ENCODE assay signal across 20 cellular contexts in genomic region chr10:5480162-5480931, GRCh38. TPM values are rescaled to one million over a fixed set of nuclear protein-coding genes. Genes with fewer than 3 reads are reported as not detected.
DNase-seq lines count a peak whose midpoint lies in the region; ATAC-seq, FAIRE-seq and TF ChIP-seq lines count a peak whose summit lies in the region.
"Had no signal": no experiment of that assay in that cellular context is flagged by ENCODE, and none has a peak within 500 bp of the region (broad histone marks: within the 10 kb centered on the region; RNA-seq: fewer than 3 reads in every experiment).

No MANE protein-coding gene starts in this region.

- no peaks in the 10 kb centered on the region for H3K9me3 Mint-ChIP-seq in naive thymus-derived CD8-positive, alpha-beta T cell
- H3K9me3 Mint-ChIP-seq: CD8-positive, alpha-beta T cell had no signal

- no peak for TF ChIP-seq CTCF in bronchial epithelial cell (IDR thresholded peaks at IDR 0.05; ENCODE audit: insufficient read depth, low read length, severe bottlenecking)
- no peak for TF ChIP-seq CTCF in upper lobe of left lung (IDR thresholded peaks at IDR 0.05)

- H3K36me3 ChIP-seq in H7 (replicated peaks; ENCODE audit: control insufficient read depth, insufficient read depth, low read length) = no peaks in the 10 kb centered on the region
- H3K36me3 ChIP-seq in bronchial epithelial cell (ENCODE audit: control insufficient read depth, insufficient read depth, low read length) = no peaks in the 10 kb centered on the region
- no peaks in the 10 kb centered on the region for H3K36me3 ChIP-seq in upper lobe of left lung
- H3K36me3 ChIP-seq in aorta (ENCODE audit: control insufficient read depth in 1 of 2, insufficient read depth in 2 of 2, low read length in 1 of 2) = no peaks in the 10 kb centered on the region

- H3K27me3 Mint-ChIP-seq in naive thymus-derived CD8-positive, alpha-beta T cell = peaks cover 0 to 2% (median 0%) of the 10 kb centered on the region in 5 donors

- DNase-seq in H7 (peak; percentile 28), bronchial epithelial cell (ENCODE audit: low read depth) (no peak), mesenteric fat pad (ENCODE audit: low spot score) (peak; percentile 39), upper lobe of left lung (no peak), aorta (no peak), kidney glomerular epithelial cell (lab: John Stamatoyannopoulos, UW) (no peak)
- no peak for DNase-seq in naive thymus-derived CD8-positive, alpha-beta T cell
- DNase-seq: CD8-positive, alpha-beta T cell; DND-41; GM23248; MV-4-11; NCI-H1417; NCI-H187 treated with DMSO at 0.1 percent for 48 hours; NCI-H2171; NCI-H446; NK-92 treated with Interleukin-12 subunit alpha and Interleukin-12 subunit beta, amount 100 ng/mL, for 24 hours; SHP77 treated with DMSO at 0.1 percent for 48 hours had no signal

- ATAC-seq in upper lobe of left lung (ENCODE audit: low FRiP score in 2 of 2) = peak; percentile 17 to 51
- ATAC-seq in aorta (ENCODE audit: low FRiP score) = no peak
- no peak for ATAC-seq in naive thymus-derived CD8-positive, alpha-beta T cell
- ATAC-seq: CD8-positive, alpha-beta T cell had no signal

- TF ChIP-seq EP300 in upper lobe of left lung (IDR thresholded peaks at IDR 0.05) = no peak

- intact Hi-C loops in aorta (cut with DNase I) = no loop called here

- H3K27me3 ChIP-seq in H7 (ENCODE audit: control insufficient read depth, insufficient read depth, low read length) = no peaks in the 10 kb centered on the region
- no peaks in the 10 kb centered on the region for H3K27me3 ChIP-seq in bronchial epithelial cell (ENCODE audit: control insufficient read depth, insufficient read depth, low read length)
- no peaks in the 10 kb centered on the region for H3K27me3 ChIP-seq in upper lobe of left lung
- H3K27me3 ChIP-seq in aorta (ENCODE audit: control insufficient read depth in 1 of 2, insufficient read depth in 2 of 2, low read length in 1 of 2) = no peaks in the 10 kb centered on the region

- WGBS in upper lobe of left lung, 2 donors = 90 to 93% methylated on average over 13 to 19 of the region's 19 CpGs
- WGBS in aorta, 2 donors = 91% methylated on average over 19 of the region's 19 CpGs

- FAIRE-seq in bronchial epithelial cell (lab: Jason Lieb, UNC) = peak; percentile 58
- FAIRE-seq: G401.6 had no signal

- no peaks in the 10 kb centered on the region for H3K36me3 Mint-ChIP-seq in naive thymus-derived CD8-positive, alpha-beta T cell
- H3K36me3 Mint-ChIP-seq: CD8-positive, alpha-beta T cell had no signal

- POLR2A ChIA-PET in naive thymus-derived CD8-positive, alpha-beta T cell (lab: Charles Lee) = no interaction called here

- no peak for TF ChIP-seq POLR2A in upper lobe of left lung (IDR thresholded peaks at IDR 0.05)

- no peak overlapping the region for H3K4me3 ChIP-seq in H7 (ENCODE audit: insufficient read depth, low read depth, low read length)
- H3K4me3 ChIP-seq in bronchial epithelial cell (ENCODE audit: low read depth, low read length) = no peak overlapping the region
- H3K4me3 ChIP-seq in upper lobe of left lung = no peak overlapping the region
- no peak overlapping the region for H3K4me3 ChIP-seq in aorta (ENCODE audit: low read length in 2 of 2)
- H3K4me3 ChIP-seq: GM23248 had no signal

- H3K9me3 ChIP-seq in upper lobe of left lung (no peaks in the 10 kb centered on the region), aorta (ENCODE audit: control insufficient read depth, low read length) (no peaks in the 10 kb centered on the region)

- peaks cover 0 to 4% (median 0%) of the 10 kb centered on the region in 4 donors for H3K4me1 Mint-ChIP-seq in naive thymus-derived CD8-positive, alpha-beta T cell

- H3K4me1 ChIP-seq in upper lobe of left lung (no peaks in the 10 kb centered on the region), aorta (ENCODE audit: control insufficient read depth in 1 of 2, insufficient read depth in 2 of 2, low read length in 2 of 2) (no peaks in the 10 kb centered on the region)

- H3K4me3 Mint-ChIP-seq in naive thymus-derived CD8-positive, alpha-beta T cell = no peak overlapping the region
- H3K4me3 Mint-ChIP-seq: CD8-positive, alpha-beta T cell had no signal

- H3K27ac Mint-ChIP-seq in naive thymus-derived CD8-positive, alpha-beta T cell = no peak overlapping the region
- H3K27ac Mint-ChIP-seq: CD8-positive, alpha-beta T cell had no signal

- H3K27ac ChIP-seq in upper lobe of left lung = no peak overlapping the region
- no peak overlapping the region for H3K27ac ChIP-seq in aorta (ENCODE audit: low read depth in 1 of 2, low read length in 2 of 2)
- H3K27ac ChIP-seq: GM23248 had no signal

RNA-seq across cellular contexts. Expression of gene CALML5, which starts 19.0 kb away (rescaled TPM):
- total RNA-seq in H7 (2014; rRNA removed; shearing (Covaris generic)) = not detected in 2 replicates
- total RNA-seq in bronchial epithelial cell (0.79 and 4.4 TPM in 2 replicates), mesenteric fat pad (not detected), upper lobe of left lung (not detected), aorta (not detected)
- polyA plus RNA-seq in aorta = not detected
- total RNA-seq in naive thymus-derived CD8-positive, alpha-beta T cell = not detected
- polyA plus RNA-seq in naive thymus-derived CD8-positive, alpha-beta T cell = not detected
- total RNA-seq: CD8-positive, alpha-beta T cell; GM23248; OCI-LY7; RPMI7951 had no signal
- polyA plus RNA-seq: GM23248 had no signal

RNA-seq across cellular contexts. Expression of gene CALML3, which starts 44.4 kb away (rescaled TPM):
- not detected in 2 replicates for total RNA-seq in H7 (2014; rRNA removed; shearing (Covaris generic))
- total RNA-seq in bronchial epithelial cell (0.53 and 1.0 TPM in 2 replicates), mesenteric fat pad (not detected), upper lobe of left lung (not detected), aorta (not detected)
- under 1 TPM; 0.10 to 0.13 TPM for polyA plus RNA-seq in aorta
- total RNA-seq in naive thymus-derived CD8-positive, alpha-beta T cell = not detected
- not detected for polyA plus RNA-seq in naive thymus-derived CD8-positive, alpha-beta T cell
- total RNA-seq: CD8-positive, alpha-beta T cell; GM23248; OCI-LY7; RPMI7951 had no signal
- polyA plus RNA-seq: GM23248 had no signal

Comparison
In these comparisons a context has a peak if more than half of its experiments do, and no peak if none do; other contexts are left out.
1. DNase-seq: peak in H7 (single experiment) and mesenteric fat pad (single experiment); none in bronchial epithelial cell (single experiment), upper lobe of left lung (0 of 2), aorta (0 of 2), naive thymus-derived CD8-positive, alpha-beta T cell (0 of 10) and kidney glomerular epithelial cell (single experiment).
2. ATAC-seq: peak in upper lobe of left lung (2 of 2); none in aorta (single experiment) and naive thymus-derived CD8-positive, alpha-beta T cell (0 of 2).